In genomic region chr3:50607271-50608091, GRCh38 we compare ENCODE assay signal across 16 cellular contexts. TPM values are rescaled to one million over a fixed set of nuclear protein-coding genes. Genes with fewer than 3 reads are reported as not detected.
DNase-seq lines count a peak whose midpoint lies in the region; ATAC-seq, FAIRE-seq and TF ChIP-seq lines count a peak whose summit lies in the region.
"Had no signal": no experiment of that assay in that cellular context is flagged by ENCODE, and none has a peak within 500 bp of the region (broad histone marks: within the 10 kb centered on the region; RNA-seq: fewer than 3 reads in every experiment).

No MANE protein-coding gene starts in this region.

- H3K4me3 ChIP-seq in kidney (ENCODE audit: low read length in 2 of 2) (peak overlapping the region; percentile 93 to 95), stomach (peak overlapping the region in 2 of 4 donors; percentile 60 to 83)
- H3K4me3 ChIP-seq: HAP-1, SJSA1 had no signal

- peaks cover 96% of the 10 kb centered on the region for H3K36me3 Mint-ChIP-seq in activated naive CD4-positive, alpha-beta T cell treated with anti-CD3 and anti-CD28 coated beads, Interleukin-2, amount 10 ng/mL, durations not matched to agents 7 days and 5 days
- H3K36me3 Mint-ChIP-seq in activated CD8-positive, alpha-beta T cell treated with anti-CD3 and anti-CD28 coated beads, Interleukin-2, amount 10 ng/mL, durations not matched to agents 7 days and 5 days (ENCODE audit: low read depth), result peaks cover 98% of the 10 kb centered on the region
- H3K36me3 Mint-ChIP-seq: memory B cell had no signal

- intact Hi-C loops in kidney (cut with DNase I), result no loop called here
- intact Hi-C loops in stomach (cut with DNase I; ENCODE audit: low total_unique reads), result no loop called here

- TF ChIP-seq POLR2A in stomach (IDR thresholded peaks at IDR 0.05), result no peak

- no peak for TF ChIP-seq CTCF in kidney (IDR thresholded peaks at IDR 0.05; ENCODE audit: borderline replicate concordance, extremely low read depth, insufficient read depth)
- no peak for TF ChIP-seq CTCF in stomach (IDR thresholded peaks at IDR 0.05)

- POLR2A ChIA-PET in activated CD8-positive, alpha-beta T cell treated with anti-CD3 and anti-CD28 coated beads, Interleukin-2, amount 10 ng/mL, durations not matched to agents 7 days and 5 days (lab: Charles Lee), result interaction anchor here (1.0 to 22.1 kb wide), 14 partner anchors 6 to 779 kb away, joined by 3 to 1664 read pairs (median 8); partner anchors contain the start of genes C3orf18, CISH, HEMK1 and MAPKAPK3

- H3K4me3 Mint-ChIP-seq in activated naive CD4-positive, alpha-beta T cell treated with anti-CD3 and anti-CD28 coated beads, Interleukin-2, amount 10 ng/mL, durations not matched to agents 7 days and 5 days, result peak overlapping the region; percentile 98
- peak overlapping the region; percentile 94 for H3K4me3 Mint-ChIP-seq in activated CD8-positive, alpha-beta T cell treated with anti-CD3 and anti-CD28 coated beads, Interleukin-2, amount 10 ng/mL, durations not matched to agents 7 days and 5 days
- H3K4me3 Mint-ChIP-seq: memory B cell had no signal

- H3K27ac ChIP-seq in kidney (ENCODE audit: low read depth in 2 of 2, low read length in 2 of 2) (peak overlapping the region; percentile 98 to 99), stomach (peak overlapping the region in 3 of 5 donors; percentile 95 to 97 (median 96))
- H3K27ac ChIP-seq: SJSA1 had no signal

- H3K4me1 ChIP-seq in kidney (ENCODE audit: control insufficient read depth in 1 of 2, insufficient read depth in 1 of 2, low read depth in 1 of 2, low read length in 2 of 2) (peaks cover 65 to 67% of the 10 kb centered on the region in 2 donors), stomach (peaks cover 69 to 95% (median 92%) of the 10 kb centered on the region in 4 donors)

- peak overlapping the region; percentile 74 to 96 for H3K9ac ChIP-seq in kidney (ENCODE audit: low read length in 2 of 2)

- CTCF ChIA-PET in activated naive CD4-positive, alpha-beta T cell treated with anti-CD3 and anti-CD28 coated beads, Interleukin-2, amount 10 ng/mL, durations not matched to agents 7 days and 5 days (lab: Charles Lee), result interaction anchor here (17.5 to 25.1 kb wide), 2 partner anchors 17 to 34 kb away, joined by 257 to 753 read pairs; partner anchors contain the start of genes C3orf18 and HEMK1
- CTCF ChIA-PET in activated CD8-positive, alpha-beta T cell treated with anti-CD3 and anti-CD28 coated beads, Interleukin-2, amount 10 ng/mL, durations not matched to agents 7 days and 5 days (lab: Charles Lee), result interaction anchor here (0.6 to 29.5 kb wide), 5 partner anchors 8 to 35 kb away, joined by 3 to 1321 read pairs (median 14); partner anchors contain the start of genes C3orf18, HEMK1 and MAPKAPK3

- peak; percentile 66 for DNase-seq in activated naive CD4-positive, alpha-beta T cell treated with anti-CD3 and anti-CD28 coated beads, Interleukin-2, amount 10 ng/mL, durations not matched to agents 7 days and 5 days
- no peak for DNase-seq in activated naive CD4-positive, alpha-beta T cell treated with Interleukin-2 at 50 U/mL for 16 hours
- DNase-seq in activated CD8-positive, alpha-beta T cell treated with anti-CD3 and anti-CD28 coated beads, Interleukin-2, amount 10 ng/mL, durations not matched to agents 7 days and 5 days, result peak; percentile 79
- peak; percentile 70 for DNase-seq in kidney
- DNase-seq in stomach, result no peak
- no peak for DNase-seq in DMS53 treated with DMSO at 0.1 percent for 48 hours (lab: John Stamatoyannopoulos, UW; ENCODE audit: unreplicated experiment)
- DNase-seq: ACHN; activated CD4-positive, CD25-positive, alpha-beta regulatory T cell; NCI-H1436 treated with DMSO at 0.1 percent for 48 hours had no signal

- peak overlapping the region; percentile 99 for H3K27ac Mint-ChIP-seq in activated naive CD4-positive, alpha-beta T cell treated with anti-CD3 and anti-CD28 coated beads, Interleukin-2, amount 10 ng/mL, durations not matched to agents 7 days and 5 days
- H3K27ac Mint-ChIP-seq in activated CD8-positive, alpha-beta T cell treated with anti-CD3 and anti-CD28 coated beads, Interleukin-2, amount 10 ng/mL, durations not matched to agents 7 days and 5 days, result peak overlapping the region; percentile 97
- H3K27ac Mint-ChIP-seq: memory B cell had no signal

- H3K27me3 Mint-ChIP-seq in activated naive CD4-positive, alpha-beta T cell treated with anti-CD3 and anti-CD28 coated beads, Interleukin-2, amount 10 ng/mL, durations not matched to agents 7 days and 5 days, result peaks cover 19% of the 10 kb centered on the region
- no peaks in the 10 kb centered on the region for H3K27me3 Mint-ChIP-seq in activated CD8-positive, alpha-beta T cell treated with anti-CD3 and anti-CD28 coated beads, Interleukin-2, amount 10 ng/mL, durations not matched to agents 7 days and 5 days (ENCODE audit: low read depth)
- H3K27me3 Mint-ChIP-seq: memory B cell had no signal

- no peaks in the 10 kb centered on the region for H3K9me3 Mint-ChIP-seq in activated naive CD4-positive, alpha-beta T cell treated with anti-CD3 and anti-CD28 coated beads, Interleukin-2, amount 10 ng/mL, durations not matched to agents 7 days and 5 days
- no peaks in the 10 kb centered on the region for H3K9me3 Mint-ChIP-seq in activated CD8-positive, alpha-beta T cell treated with anti-CD3 and anti-CD28 coated beads, Interleukin-2, amount 10 ng/mL, durations not matched to agents 7 days and 5 days (ENCODE audit: insufficient read depth)
- H3K9me3 Mint-ChIP-seq: memory B cell had no signal

- peaks cover 39% of the 10 kb centered on the region for H3K4me1 Mint-ChIP-seq in activated naive CD4-positive, alpha-beta T cell treated with anti-CD3 and anti-CD28 coated beads, Interleukin-2, amount 10 ng/mL, durations not matched to agents 7 days and 5 days
- peaks cover 37% of the 10 kb centered on the region for H3K4me1 Mint-ChIP-seq in activated CD8-positive, alpha-beta T cell treated with anti-CD3 and anti-CD28 coated beads, Interleukin-2, amount 10 ng/mL, durations not matched to agents 7 days and 5 days (ENCODE audit: low read depth)

- WGBS in stomach, 5 donors, result 66 to 80% (median 77%) methylated on average over 19 to 29 of the region's 29 CpGs

- H3K36me3 ChIP-seq in kidney (ENCODE audit: control insufficient read depth in 1 of 2, insufficient read depth in 2 of 2, low read length in 2 of 2) (peaks cover 42 to 53% of the 10 kb centered on the region in 2 donors), stomach (peaks cover 19 to 40% (median 39%) of the 10 kb centered on the region in 4 donors)
- H3K36me3 ChIP-seq: SJSA1 had no signal

- no peak for FAIRE-seq in kidney (lab: Jason Lieb, UNC)
- FAIRE-seq: astrocyte, endothelial cell of umbilical vein had no signal

- TF ChIP-seq EP300 in stomach (IDR thresholded peaks at IDR 0.05), result no peak

- no peaks in the 10 kb centered on the region for H3K9me3 ChIP-seq in kidney (ENCODE audit: control insufficient read depth in 1 of 2, low read length in 2 of 2)
- no peaks in the 10 kb centered on the region for H3K9me3 ChIP-seq in stomach
- H3K9me3 ChIP-seq: HAP-1, SJSA1 had no signal

- H3K27me3 ChIP-seq in stomach, result no peaks in the 10 kb centered on the region
- H3K27me3 ChIP-seq: SJSA1 had no signal

- ATAC-seq in activated CD8-positive, alpha-beta T cell treated with anti-CD3 and anti-CD28 coated beads, Interleukin-2, amount 10 ng/mL, durations not matched to agents 7 days and 5 days, result no peak
- no peak for ATAC-seq in GM19455 (IDR thresholded peaks at IDR 0.05; ENCODE audit: unreplicated experiment)
- no peak for ATAC-seq in GM18519 (IDR thresholded peaks at IDR 0.05; ENCODE audit: low FRiP score, unreplicated experiment)

RNA-seq across cellular contexts. Expression of gene CISH, which starts 4.1 kb away (rescaled TPM):
- 100 to 1,000 TPM; 380 to 394 TPM for total RNA-seq in activated CD8-positive, alpha-beta T cell treated with anti-CD3 and anti-CD28 coated beads, Interleukin-2, amount 10 ng/mL, durations not matched to agents 7 days and 5 days
- total RNA-seq in kidney (30.8 TPM), stomach (1 to 10 TPM; 1.8 to 5.7 (median 3.6) TPM)
- polyA plus RNA-seq in kidney (ENCODE audit: insufficient read depth, low read depth, low replicate concordance) (59.4 TPM), stomach (10 to 100 TPM in 1 of 3 donors, 1 to 10 TPM in 2; 6.8 to 11.5 (median 7.7) TPM)

RNA-seq across cellular contexts. Expression of gene MAPKAPK3, which starts 9.5 kb away (rescaled TPM):
- total RNA-seq in activated CD8-positive, alpha-beta T cell treated with anti-CD3 and anti-CD28 coated beads, Interleukin-2, amount 10 ng/mL, durations not matched to agents 7 days and 5 days, result 100 to 1,000 TPM; 224 to 225 TPM
- total RNA-seq in kidney (75.8 TPM), stomach (10 to 100 TPM; 10.3 to 50.0 (median 24.6) TPM)
- polyA plus RNA-seq in kidney (ENCODE audit: insufficient read depth, low read depth, low replicate concordance) (68.0 TPM), stomach (10 to 100 TPM; 21.5 to 41.3 (median 37.1) TPM)

RNA-seq across cellular contexts. Expression of gene HEMK1, which starts 38.2 kb away (rescaled TPM):
- 10 to 100 TPM; 83.3 to 86.0 TPM for total RNA-seq in activated CD8-positive, alpha-beta T cell treated with anti-CD3 and anti-CD28 coated beads, Interleukin-2, amount 10 ng/mL, durations not matched to agents 7 days and 5 days
- total RNA-seq in kidney, result 25.1 TPM
- polyA plus RNA-seq in kidney (ENCODE audit: insufficient read depth, low read depth, low replicate concordance), result 30.3 TPM
- total RNA-seq in stomach, result 10 to 100 TPM in 2 of 5 donors, 1 to 10 TPM in 3; 5.8 to 14.3 (median 6.4) TPM
- polyA plus RNA-seq in stomach, result 10 to 100 TPM; 19.8 to 24.8 (median 20.0) TPM

RNA-seq across cellular contexts. Expression of gene C3orf18, which starts 39.9 kb away (rescaled TPM):
- total RNA-seq in activated CD8-positive, alpha-beta T cell treated with anti-CD3 and anti-CD28 coated beads, Interleukin-2, amount 10 ng/mL, durations not matched to agents 7 days and 5 days, result 10 to 100 TPM; 58.5 to 61.6 TPM
- 6.2 TPM for total RNA-seq in kidney
- 14.9 TPM for polyA plus RNA-seq in kidney (ENCODE audit: insufficient read depth, low read depth, low replicate concordance)
- total RNA-seq in stomach, result 10 to 100 TPM in 2 of 5 donors, 1 to 10 TPM in 2, not detected in 1; 4.9 to 75.0 (median 16.4) TPM
- polyA plus RNA-seq in stomach, result 1 to 10 TPM; 5.9 to 9.0 (median 8.2) TPM

Comparison
In these comparisons a context has a peak if more than half of its experiments do, and no peak if none do; other contexts are left out.
1. DNase-seq: peak in activated naive CD4-positive, alpha-beta T cell treated with anti-CD3 and anti-CD28 coated beads, Interleukin-2, amount 10 ng/mL, durations not matched to agents 7 days and 5 days (single experiment), activated CD8-positive, alpha-beta T cell treated with anti-CD3 and anti-CD28 coated beads, Interleukin-2, amount 10 ng/mL, durations not matched to agents 7 days and 5 days (single experiment) and kidney (single experiment); none in activated naive CD4-positive, alpha-beta T cell treated with Interleukin-2 at 50 U/mL for 16 hours (single experiment), stomach (single experiment) and DMS53 treated with DMSO at 0.1 percent for 48 hours (single experiment).
2. RNA of gene CISH, which starts 4.1 kb away (total RNA-seq): 380 to 394 TPM in activated CD8-positive, alpha-beta T cell treated with anti-CD3 and anti-CD28 coated beads, Interleukin-2, amount 10 ng/mL, durations not matched to agents 7 days and 5 days; 30.8 TPM in kidney (single experiment) and 1.8 to 5.7 TPM in stomach; every median in the first group is over 10 times any median in the second.